8 cellular contexts compared by ENCODE assay signal in the genomic region with DNA sequence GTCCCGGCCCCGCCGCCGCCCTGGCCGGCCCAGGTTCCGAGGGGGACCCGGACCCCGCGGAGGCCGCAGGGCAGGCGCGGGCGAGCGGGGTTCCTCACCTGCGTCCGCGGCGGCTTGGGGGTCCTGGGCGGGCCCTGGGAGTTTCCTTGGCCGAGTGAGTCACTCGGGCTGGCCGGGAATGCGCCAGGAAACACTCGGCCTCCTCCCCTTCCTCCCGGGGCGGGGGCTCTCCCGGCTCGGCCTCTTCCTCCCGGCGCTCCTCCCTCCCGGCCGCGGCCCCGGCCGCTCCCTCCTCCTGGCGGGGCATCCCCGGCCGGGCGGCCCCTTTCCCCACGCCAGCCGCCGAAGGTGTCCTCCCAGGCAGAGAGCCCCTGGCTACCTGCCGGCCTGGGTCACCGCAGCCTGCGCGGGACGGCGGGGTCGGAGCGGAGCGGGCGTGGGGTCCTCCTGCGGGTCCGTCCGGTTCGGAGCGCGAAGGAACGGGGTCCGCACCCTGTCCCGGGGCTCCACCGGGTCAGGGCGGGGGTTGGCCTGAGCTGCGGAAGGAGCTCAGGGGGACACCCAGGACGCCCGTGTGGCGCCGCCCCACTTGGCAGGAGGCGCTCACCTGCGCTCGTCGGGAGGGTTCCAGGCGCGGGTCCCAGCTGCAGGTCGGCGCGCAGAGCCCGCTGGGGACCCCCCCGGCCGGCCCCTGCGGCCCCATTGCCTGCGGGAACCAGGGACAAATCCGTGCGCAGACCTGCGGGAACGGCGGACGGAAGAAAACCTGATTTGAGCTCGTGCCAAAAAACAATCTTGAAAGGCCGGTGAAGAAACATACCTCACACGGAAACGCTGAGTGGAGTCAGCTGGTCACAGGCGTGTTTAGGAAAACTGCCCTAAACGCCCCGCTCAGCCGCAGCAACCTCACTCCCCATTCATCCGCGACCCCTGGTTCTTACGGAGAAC.
DNase-seq lines count a peak whose midpoint lies in the region; ATAC-seq and TF ChIP-seq lines count a peak whose summit lies in the region.

CYFIP1 (minus strand) TSS at position 180 of the 948 bp plus-strand sequence. CDS start 33,083 bp downstream, outside the sequence.

- peak; percentile 56 for ATAC-seq in HG02623 (IDR thresholded peaks at IDR 0.05; ENCODE audit: unreplicated experiment)

- no peaks in the 10 kb centered on the region for H3K9me3 ChIP-seq in mucosa of stomach (ENCODE audit: control insufficient read depth, low read length)
- no peaks in the 10 kb centered on the region for H3K9me3 ChIP-seq in tibial artery

- peak within 1 kb of the TSS; percentile 93 for H3K9ac ChIP-seq in mucosa of stomach (ENCODE audit: low read length)

- H3K27me3 ChIP-seq in mucosa of stomach (ENCODE audit: control insufficient read depth, insufficient read depth, low read length) = no peaks in the 10 kb centered on the region
- H3K27me3 ChIP-seq in tibial artery = no peaks in the 10 kb centered on the region

- DNase-seq in activated naive CD4-positive, alpha-beta T cell treated with Interleukin-2 at 50 U/mL for 16 hours = peak; percentile 18
- DNase-seq in activated naive CD4-positive, alpha-beta T cell treated with anti-CD3 and anti-CD28 coated beads, Interleukin-2, amount 50 U/mL, for 16 hours = no peak
- peak; percentile 32 for DNase-seq in NCI-H2171 (lab: John Stamatoyannopoulos, UW)
- peak; percentile 17 for DNase-seq in activated CD8-positive, alpha-beta memory T cell treated with anti-CD3 and anti-CD28 coated beads, Interleukin-2, amount 50 U/mL, for 4 hours
- peak; percentile 82 for DNase-seq in fibroblast of gingiva (ENCODE audit: low read depth)
- peak; percentile 83 to 95 for DNase-seq in tibial artery

- H3K27ac ChIP-seq in tibial artery = peak within 1 kb of the TSS; percentile 82 to 88

- H3K4me3 ChIP-seq in mucosa of stomach (ENCODE audit: low read length) = peak within 1 kb of the TSS; percentile 62
- peak within 1 kb of the TSS; percentile 82 to 98 for H3K4me3 ChIP-seq in tibial artery

- H3K4me1 ChIP-seq in mucosa of stomach (ENCODE audit: control insufficient read depth, insufficient read depth, low read length) = peaks cover 7% of the 10 kb centered on the region
- peaks cover 0 to 20% (median 13%) of the 10 kb centered on the region in 4 donors for H3K4me1 ChIP-seq in tibial artery

- no peak for TF ChIP-seq CTCF in tibial artery (IDR thresholded peaks at IDR 0.05)

- intact Hi-C loops in tibial artery (cut with DNase I; ENCODE audit: low total_unique reads) = loop anchor here (2.0 kb wide), 1 partner anchor 30 kb away; no protein-coding TSS in a partner anchor

- no peaks in the 10 kb centered on the region for H3K36me3 ChIP-seq in mucosa of stomach (ENCODE audit: control insufficient read depth, insufficient read depth, low read length)
- no peaks in the 10 kb centered on the region for H3K36me3 ChIP-seq in tibial artery
